ENCODE assay signal across 9 cellular contexts in the genomic region with DNA sequence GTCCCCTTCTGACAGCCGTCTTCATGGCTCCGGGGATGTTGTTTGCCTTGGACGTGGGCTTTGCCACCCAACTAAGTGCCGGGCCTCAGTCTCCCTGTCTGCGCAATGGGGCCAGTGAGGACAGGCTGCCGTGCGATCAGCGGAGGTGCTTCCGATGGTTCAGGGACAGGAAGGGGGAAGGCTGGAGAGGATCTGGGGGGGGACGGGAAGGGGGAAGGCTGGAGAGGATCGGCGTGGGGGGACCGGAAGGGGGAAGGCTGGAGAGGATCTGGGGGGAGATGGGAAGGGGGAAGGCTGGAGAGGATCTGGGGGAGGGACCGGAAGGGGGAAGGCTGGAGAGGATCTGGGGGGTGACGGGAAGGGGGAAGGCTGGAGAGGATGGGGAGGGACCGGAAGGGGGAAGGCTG. TPM values are rescaled to one million over a fixed set of nuclear protein-coding genes. Genes with fewer than 3 reads are reported as not detected.
A peak's percentile ranks its signal among the peaks of the same experiment; 100 is the strongest.
DNase-seq lines count a peak whose midpoint lies in the region; TF ChIP-seq lines count a peak whose summit lies in the region.
"Had no signal": no experiment of that assay in that cellular context is flagged by ENCODE, and none has a peak within 500 bp of the region (broad histone marks: within the 10 kb centered on the region; RNA-seq: fewer than 3 reads in every experiment).

No MANE protein-coding gene starts in this region.

- in situ Hi-C loops in G401 (cut with HindIII; ENCODE audit: low sequenced_read_pairs), result no loop called here

- H3K4me3 Mint-ChIP-seq in glutamatergic neuron (ENCODE audit: unreplicated experiment), result no peak overlapping the region

- CTCF ChIA-PET in GM10248 (lab: Yijun Ruan, JAX), result interaction anchor here (0.8 to 4.4 kb wide), 3 partner anchors 46 to 727 kb away, joined by 3 to 47 read pairs (median 3); no protein-coding TSS in a partner anchor

- POLR2A ChIA-PET in GM10248 (lab: Yijun Ruan, JAX), result no interaction called here

- DNase-seq in BE2C, result no peak
- peak; percentile 43 for DNase-seq in NCI-H1092 (lab: John Stamatoyannopoulos, UW)
- peak; percentile 77 to 92 for DNase-seq in cardiac fibroblast (ENCODE audit: low read depth in 2 of 2)
- peak; percentile 51 for DNase-seq in myocyte (ENCODE audit: low read depth)
- DNase-seq in G401 (ENCODE audit: low spot score), result no peak
- DNase-seq in activated CD8-positive, alpha-beta memory T cell treated with anti-CD3 and anti-CD28 coated beads, Interleukin-2, amount 50 U/mL, for 48 hours, result no peak
- DNase-seq in GM10248 (ENCODE audit: extremely low spot score), result no peak
- DNase-seq in glutamatergic neuron, result no peak
- DNase-seq: NK-92 treated with Interleukin-12 subunit alpha and Interleukin-12 subunit beta, amount 100 ng/mL, for 24 hours had no signal

- H3K4me3 ChIP-seq in BE2C (ENCODE audit: low read depth, low read length) (peak overlapping the region; percentile 58), cardiac fibroblast (replicated peaks in 1 of 2; ENCODE audit: low read depth in 2 of 2, low read length in 2 of 2) (peak overlapping the region; percentile 42 to 69)

- no peaks in the 10 kb centered on the region for H3K9me3 ChIP-seq in BE2C

- no peak overlapping the region for H3K27ac Mint-ChIP-seq in glutamatergic neuron (ENCODE audit: unreplicated experiment)

- TF ChIP-seq CTCF in BE2C (IDR thresholded peaks at IDR 0.05; ENCODE audit: low read depth, low read length) (no peak), cardiac fibroblast (IDR thresholded peaks at IDR 0.05; ENCODE audit: low read depth, low read length) (no peak), GM10248 (IDR thresholded peaks at IDR 0.05; ENCODE audit: control extremely low read depth, extremely low read depth, low read depth, missing control alignments) (no peak), glutamatergic neuron (IDR thresholded peaks at IDR 0.05; ENCODE audit: partially characterized antibody, unreplicated experiment) (no peak)

- peaks cover 47% of the 10 kb centered on the region for H3K27me3 ChIP-seq in BE2C

- peaks cover 7% of the 10 kb centered on the region for H3K27me3 Mint-ChIP-seq in glutamatergic neuron (ENCODE audit: unreplicated experiment)

- no peaks in the 10 kb centered on the region for H3K36me3 ChIP-seq in BE2C

- H3K4me1 ChIP-seq in BE2C, result no peaks in the 10 kb centered on the region

- H3K9me3 Mint-ChIP-seq in glutamatergic neuron (ENCODE audit: unreplicated experiment), result peaks cover 2% of the 10 kb centered on the region

- peaks cover 5% of the 10 kb centered on the region for H3K4me1 Mint-ChIP-seq in glutamatergic neuron (ENCODE audit: low read depth, unreplicated experiment)

- H3K36me3 Mint-ChIP-seq in glutamatergic neuron (ENCODE audit: unreplicated experiment), result no peaks in the 10 kb centered on the region

RNA-seq across cellular contexts. Expression of gene MMP17, which starts 3.4 kb away (rescaled TPM):
- 3.2 TPM for polyA plus RNA-seq in BE2C (2012; ENCODE audit: insufficient read depth, insufficient read length, low read depth)
- total RNA-seq in myocyte (15.5 and 40.1 TPM in 2 replicates), glutamatergic neuron (ENCODE audit: unreplicated experiment) (65.8 TPM)
- 12.8 TPM for polyA plus RNA-seq in myocyte (2012)
- 2.0 and 3.4 TPM in 2 replicates for total RNA-seq in G401 (2014; rRNA removed; shearing (Covaris generic))

Comparison
In these comparisons a context has a peak if more than half of its experiments do, and no peak if none do; other contexts are left out.
1. DNase-seq: peak in NCI-H1092 (single experiment), cardiac fibroblast (2 of 2) and myocyte (single experiment); none in BE2C (single experiment), G401 (single experiment), activated CD8-positive, alpha-beta memory T cell treated with anti-CD3 and anti-CD28 coated beads, Interleukin-2, amount 50 U/mL, for 48 hours (single experiment), GM10248 (single experiment) and glutamatergic neuron (single experiment).